9 cellular contexts compared by ENCODE assay signal in genomic region chr5:98750693-98751092, GRCh38. TPM values are rescaled to one million over a fixed set of nuclear protein-coding genes. Genes with fewer than 3 reads are reported as not detected.
A peak's percentile ranks its signal among the peaks of the same experiment; 100 is the strongest.
DNase-seq lines count a peak whose midpoint lies in the region; ATAC-seq, FAIRE-seq and TF ChIP-seq lines count a peak whose summit lies in the region.
"Had no signal": no experiment of that assay in that cellular context is flagged by ENCODE, and none has a peak within 500 bp of the region (broad histone marks: within the 10 kb centered on the region; RNA-seq: fewer than 3 reads in every experiment).

No MANE protein-coding gene starts in this region.

- 65 to 76% methylated on average over 4 of the region's 4 CpGs for WGBS in pancreas, 2 donors
- WGBS in suprapubic skin = 90% methylated on average over 4 of the region's 4 CpGs

- TF ChIP-seq CTCF in SU-DHL-6 (IDR thresholded peaks at IDR 0.05; ENCODE audit: insufficient read depth, low read length, poor library complexity, severe bottlenecking) (peak; percentile 21), pancreas (IDR thresholded peaks at IDR 0.05) (peak in 2 of 4 donors; percentile 17 to 24), suprapubic skin (IDR thresholded peaks at IDR 0.05) (peak in 1 of 2 donors; percentile 18)

- TF ChIP-seq POLR2A in suprapubic skin (IDR thresholded peaks at IDR 0.05) = no peak

- no peak overlapping the region for H3K4me2 ChIP-seq in SU-DHL-6 (ENCODE audit: low read depth, low read length, poor library complexity, severe bottlenecking)

- intact Hi-C loops in pancreas (cut with DNase I) = no loop called here

- H3K4me1 ChIP-seq in pancreas (no peaks in the 10 kb centered on the region), suprapubic skin (no peaks in the 10 kb centered on the region)

- ATAC-seq in HG02973 (IDR thresholded peaks at IDR 0.05; ENCODE audit: unreplicated experiment) (peak; percentile 69), pancreas (peak in 3 of 4 donors; percentile 35 to 55 (median 43))

- H3K9me2 ChIP-seq in SU-DHL-6 (replicated peaks; ENCODE audit: insufficient read depth, low read length) = no peaks in the 10 kb centered on the region

- H3K27ac ChIP-seq in SU-DHL-6 (ENCODE audit: low read depth, low read length) (no peak overlapping the region), pancreas (no peak overlapping the region), suprapubic skin (no peak overlapping the region)
- H3K27ac ChIP-seq: thoracic aorta had no signal

- H3K36me3 ChIP-seq in SU-DHL-6 (ENCODE audit: low read length) (no peaks in the 10 kb centered on the region), pancreas (no peaks in the 10 kb centered on the region), suprapubic skin (no peaks in the 10 kb centered on the region)
- H3K36me3 ChIP-seq: thoracic aorta had no signal

- no peaks in the 10 kb centered on the region for H4K20me1 ChIP-seq in SU-DHL-6 (ENCODE audit: low read depth, low read length)

- H3K27me3 ChIP-seq in SU-DHL-6 (ENCODE audit: low read length) = no peaks in the 10 kb centered on the region
- no peaks in the 10 kb centered on the region for H3K27me3 ChIP-seq in pancreas
- no peaks in the 10 kb centered on the region for H3K27me3 ChIP-seq in suprapubic skin

- no peaks in the 10 kb centered on the region for H3K79me2 ChIP-seq in SU-DHL-6 (ENCODE audit: insufficient read depth, low read length)

- no peaks in the 10 kb centered on the region for H3F3A ChIP-seq in SU-DHL-6 (ENCODE audit: insufficient read depth)

- no peak for FAIRE-seq in pancreas (lab: Jason Lieb, UNC)

- H3K4me3 ChIP-seq in SU-DHL-6 (ENCODE audit: insufficient read depth, low read length, poor library complexity, severe bottlenecking) = no peak overlapping the region
- H3K4me3 ChIP-seq in pancreas = no peak overlapping the region
- no peak overlapping the region for H3K4me3 ChIP-seq in suprapubic skin
- H3K4me3 ChIP-seq: thoracic aorta had no signal

- DNase-seq in NCI-H2171 treated with DMSO at 0.1 percent for 48 hours (lab: John Stamatoyannopoulos, UW) = peak; percentile 1
- DNase-seq in NCI-H2171 (lab: John Stamatoyannopoulos, UW) = no peak
- no peak for DNase-seq in pancreas
- no peak for DNase-seq in NOMO-1 treated with dmso at 0.1 percent for 144 hours (lab: John Stamatoyannopoulos, UW; ENCODE audit: unreplicated experiment)
- no peak for DNase-seq in suprapubic skin (ENCODE audit: low spot score in 2 of 2)
- no peak for DNase-seq in DMS153 treated with DMSO at 0.1 percent for 48 hours (lab: John Stamatoyannopoulos, UW; ENCODE audit: unreplicated experiment)

- TF ChIP-seq EP300 in suprapubic skin (IDR thresholded peaks at IDR 0.05) = no peak

- H3K9me3 ChIP-seq in SU-DHL-6 (ENCODE audit: insufficient read depth, low read length) (no peaks in the 10 kb centered on the region), pancreas (no peaks in the 10 kb centered on the region), suprapubic skin (no peaks in the 10 kb centered on the region)

- no peak overlapping the region for H2AFZ ChIP-seq in SU-DHL-6 (ENCODE audit: low read depth, low read length, severe bottlenecking)

- no peak overlapping the region for H3K9ac ChIP-seq in SU-DHL-6 (ENCODE audit: low read length)

RNA-seq across cellular contexts. Expression of gene RGMB, which starts 22.8 kb away (rescaled TPM):
- total RNA-seq in pancreas = 10 to 100 TPM in 2 of 6 donors, 1 to 10 TPM in 4; 6.5 to 15.3 (median 9.1) TPM
- 1 to 10 TPM; 2.7 to 5.2 TPM for polyA plus RNA-seq in pancreas
- 10 to 100 TPM; 47.7 to 73.2 (median 70.8) TPM for total RNA-seq in suprapubic skin
